1 cellular context compared by ENCODE assay signal in the genomic region with DNA sequence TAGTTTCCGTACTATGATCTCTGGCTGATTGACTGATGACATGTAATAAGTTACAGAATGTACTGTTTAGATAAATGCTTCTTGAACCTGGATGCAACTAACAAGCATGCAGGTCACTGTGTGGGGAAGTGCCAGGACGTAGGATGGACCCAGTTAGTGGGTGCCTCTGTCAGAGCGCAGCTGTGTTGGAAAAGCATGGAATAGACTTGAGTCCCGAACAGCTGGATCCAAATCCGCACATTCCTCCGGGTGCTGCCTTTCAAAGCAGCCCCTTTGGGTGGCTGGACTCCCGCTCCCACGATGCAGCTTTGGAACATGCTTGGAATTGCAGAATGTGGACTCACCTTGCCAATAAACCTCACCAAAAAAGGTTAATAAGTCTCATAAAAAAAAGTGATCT.
TF ChIP-seq lines count a peak whose summit lies in the region.

No MANE protein-coding gene starts in this region.

TF ChIP-seq in IMR-90, 13 proteins besides CTCF, POLR2A, EP300 and RAD21 (continued from another document):
- TF ChIP-seq, protein P1, sequence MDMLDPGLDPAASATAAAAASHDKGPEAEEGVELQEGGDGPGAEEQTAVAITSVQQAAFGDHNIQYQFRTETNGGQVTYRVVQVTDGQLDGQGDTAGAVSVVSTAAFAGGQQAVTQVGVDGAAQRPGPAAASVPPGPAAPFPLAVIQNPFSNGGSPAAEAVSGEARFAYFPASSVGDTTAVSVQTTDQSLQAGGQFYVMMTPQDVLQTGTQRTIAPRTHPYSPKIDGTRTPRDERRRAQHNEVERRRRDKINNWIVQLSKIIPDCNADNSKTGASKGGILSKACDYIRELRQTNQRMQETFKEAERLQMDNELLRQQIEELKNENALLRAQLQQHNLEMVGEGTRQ (IDR thresholded peaks at IDR 0.05; ENCODE audit: low read depth, low read length), result no peak
- no peak for TF ChIP-seq CEBPB (IDR thresholded peaks at IDR 0.05; ENCODE audit: low read depth, low read length)
- TF ChIP-seq NFE2L2 (IDR thresholded peaks at IDR 0.05; ENCODE audit: low read depth, low read length), result no peak
- TF ChIP-seq BHLHE40 (IDR thresholded peaks at IDR 0.05; ENCODE audit: low read depth, low read length), result no peak
- TF ChIP-seq MAFK (IDR thresholded peaks at IDR 0.05; ENCODE audit: low read depth, low read length), result no peak
- no peak for TF ChIP-seq RFX5 (IDR thresholded peaks at IDR 0.05; ENCODE audit: low read depth, low read length)
- no peak for TF ChIP-seq SMC3 (IDR thresholded peaks at IDR 0.05; ENCODE audit: low read depth, low read length)
- no peak for TF ChIP-seq MXI1 (IDR thresholded peaks at IDR 0.05; ENCODE audit: borderline replicate concordance, low read depth, low read length)
- TF ChIP-seq, protein P2, sequence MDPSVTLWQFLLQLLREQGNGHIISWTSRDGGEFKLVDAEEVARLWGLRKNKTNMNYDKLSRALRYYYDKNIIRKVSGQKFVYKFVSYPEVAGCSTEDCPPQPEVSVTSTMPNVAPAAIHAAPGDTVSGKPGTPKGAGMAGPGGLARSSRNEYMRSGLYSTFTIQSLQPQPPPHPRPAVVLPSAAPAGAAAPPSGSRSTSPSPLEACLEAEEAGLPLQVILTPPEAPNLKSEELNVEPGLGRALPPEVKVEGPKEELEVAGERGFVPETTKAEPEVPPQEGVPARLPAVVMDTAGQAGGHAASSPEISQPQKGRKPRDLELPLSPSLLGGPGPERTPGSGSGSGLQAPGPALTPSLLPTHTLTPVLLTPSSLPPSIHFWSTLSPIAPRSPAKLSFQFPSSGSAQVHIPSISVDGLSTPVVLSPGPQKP (IDR thresholded peaks at IDR 0.05; ENCODE audit: borderline replicate concordance, low read depth, low read length), result no peak
- TF ChIP-seq CHD1 (IDR thresholded peaks at IDR 0.05; ENCODE audit: low read depth, low read length), result no peak
TF ChIP-seq in IMR-90: peak in this region for 0.
